ENCODE assay signal across 8 cellular contexts in the genomic region with DNA sequence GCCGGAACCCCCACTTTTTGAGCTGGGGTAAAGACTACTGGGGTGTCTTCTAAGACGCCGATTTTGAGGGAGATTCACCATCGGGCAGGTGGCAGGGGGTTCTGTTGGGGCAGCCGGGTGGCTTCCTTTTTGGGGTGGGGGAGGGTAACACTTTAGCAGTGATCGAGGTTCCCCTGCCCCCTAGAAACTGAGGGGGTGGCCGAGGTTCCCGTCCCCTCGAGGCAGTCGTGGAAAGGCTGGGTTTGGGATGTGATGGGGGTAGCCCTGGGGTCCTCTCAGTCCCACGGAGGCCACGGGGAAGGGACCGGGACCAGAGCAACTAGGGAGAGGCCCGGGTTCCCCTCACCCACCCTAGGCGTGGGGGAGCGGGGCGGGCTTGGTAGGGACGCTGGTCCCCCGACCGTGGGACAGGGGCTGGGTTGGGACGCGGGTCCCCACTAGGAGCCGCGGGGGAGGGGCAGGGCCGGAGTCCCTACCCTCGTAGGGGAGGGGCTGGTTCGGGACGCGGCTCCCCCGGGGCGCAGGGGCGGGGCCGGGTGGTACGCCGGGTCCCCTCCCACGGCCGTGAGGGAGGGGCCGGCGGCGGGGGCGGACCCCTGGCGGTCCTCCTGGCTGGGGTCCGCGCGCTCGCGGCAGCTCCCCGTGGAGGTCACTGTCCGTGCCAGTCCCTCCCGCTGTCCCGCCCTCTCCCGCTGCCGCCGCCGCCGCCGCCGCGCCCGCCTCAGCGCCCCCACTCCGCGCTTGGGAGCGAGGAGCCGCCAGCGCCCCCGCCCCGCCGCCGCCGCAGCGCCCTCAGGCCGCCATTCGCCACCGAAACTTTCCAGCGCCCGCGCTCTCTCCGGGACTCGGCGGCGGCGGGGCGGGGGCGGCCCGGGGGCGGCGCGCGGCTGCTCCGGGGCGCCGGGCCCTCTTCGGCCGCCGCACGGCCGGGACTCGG. TPM values are rescaled to one million over a fixed set of nuclear protein-coding genes. Genes with fewer than 3 reads are reported as not detected.
DNase-seq lines count a peak whose midpoint lies in the region; ATAC-seq and TF ChIP-seq lines count a peak whose summit lies in the region.

Gene TBL1X (plus strand): TSS at position 624 of the 937 bp plus-strand sequence. CDS start 188,529 bp downstream, outside the sequence.

- peaks cover 8% of the 10 kb centered on the region for H3K27me3 Mint-ChIP-seq in endodermal cell (ENCODE audit: insufficient read depth)

- DNase-seq in G401 (ENCODE audit: low spot score), result peak; percentile 3
- DNase-seq in HCT116 (ENCODE audit: low read depth, low spot score), result no peak
- DNase-seq in NCI-H2227 treated with DMSO at 0.1 percent for 48 hours (lab: John Stamatoyannopoulos, UW), result peak; percentile 32
- DNase-seq in endodermal cell, result peak; percentile 73
- peak; percentile 70 for DNase-seq in stimulated activated naive CD8-positive, alpha-beta T cell treated with anti-CD3 and anti-CD28 coated beads, Interleukin-15, Interleukin-2, amounts not matched to agents 100 U/mL and 50 U/mL, for 24 hours
- no peak for DNase-seq in NCI-H187 (lab: John Stamatoyannopoulos, UW)

- RAD21 ChIA-PET in HCT116 (lab: Charles Lee; ENCODE audit: low non-redundant PET in 1 of 2, low total read pairs in 2 of 2, uncharacterized antibody in 2 of 2, unreplicated experiment in 2 of 2), result no interaction called here

- H3K79me2 ChIP-seq in HCT116 (ENCODE audit: insufficient read depth, low read length), result peaks cover 28% of the 10 kb centered on the region

- H3K4me3 ChIP-seq in HCT116 (replicated peaks in 1 of 2; ENCODE audit: low read depth in 1 of 2, low read length in 2 of 2) (peak within 1 kb of the TSS; percentile 52 to 63), endodermal cell (ENCODE audit: low read length) (peak within 1 kb of the TSS; percentile 67), mesodermal cell (ENCODE audit: extremely low read depth, insufficient read depth, low read length, poor library complexity, severe bottlenecking) (peak within 1 kb of the TSS; percentile 59)

- H3K36me3 ChIP-seq in HCT116 (ENCODE audit: control insufficient read depth in 1 of 2, insufficient read depth in 2 of 2, low read length in 2 of 2), result no peaks in the 10 kb centered on the region
- H3K36me3 ChIP-seq in endodermal cell (ENCODE audit: control insufficient read depth, insufficient read depth, low read length), result no peaks in the 10 kb centered on the region
- peaks cover 2% of the 10 kb centered on the region for H3K36me3 ChIP-seq in mesodermal cell (ENCODE audit: control insufficient read depth, insufficient read depth, low read length)

- no peaks in the 10 kb centered on the region for H4K20me1 ChIP-seq in HCT116 (ENCODE audit: insufficient read depth)

- no peaks in the 10 kb centered on the region for H3K27me3 ChIP-seq in HCT116 (ENCODE audit: insufficient read depth, low read length)
- no peaks in the 10 kb centered on the region for H3K27me3 ChIP-seq in endodermal cell (ENCODE audit: control insufficient read depth, insufficient read depth, low read length, poor library complexity, severe bottlenecking)

- H3K36me3 Mint-ChIP-seq in endodermal cell (ENCODE audit: low read depth), result peaks cover under 1% of the 10 kb centered on the region

- peak within 1 kb of the TSS; percentile 58 for H3K4me3 Mint-ChIP-seq in endodermal cell

- H3K9me3 Mint-ChIP-seq in endodermal cell, result peaks cover 49% of the 10 kb centered on the region

- no peaks in the 10 kb centered on the region for H3K9me2 ChIP-seq in HCT116 (ENCODE audit: insufficient read depth)

- POLR2A ChIA-PET in HCT116 (lab: Charles Lee), result no interaction called here
- POLR2A ChIA-PET in activated CD8-positive, alpha-beta memory T cell treated with anti-CD3 and anti-CD28 coated beads for 36 hours (lab: Charles Lee), result no interaction called here

- no peak for TF ChIP-seq RAD21 in HCT116 (IDR thresholded peaks at IDR 0.05; ENCODE audit: low read depth)

- peaks cover 2 to 33% of the 10 kb centered on the region in 2 experiments; a peak in 3 of 4 replicates for H3K4me1 ChIP-seq in HCT116 (ENCODE audit: control insufficient read depth in 1 of 2, insufficient read depth in 2 of 2, low read length in 2 of 2)
- H3K4me1 ChIP-seq in endodermal cell (ENCODE audit: control insufficient read depth, insufficient read depth, low read length), result peaks cover 4% of the 10 kb centered on the region
- peaks cover 10% of the 10 kb centered on the region for H3K4me1 ChIP-seq in mesodermal cell (ENCODE audit: control insufficient read depth, insufficient read depth, low read length, poor library complexity, severe bottlenecking)

- H3K27ac Mint-ChIP-seq in endodermal cell, result peak within 1 kb of the TSS; percentile 68

- intact Hi-C loops in HCT116 (cut with micrococcal nuclease), result loop anchor here (2.0 to 5.0 kb wide), 3 partner anchors 243 to 653 kb away; no protein-coding TSS in a partner anchor

- CTCF ChIA-PET in HCT116 (lab: Charles Lee), result no interaction called here
- CTCF ChIA-PET in activated CD8-positive, alpha-beta memory T cell treated with anti-CD3 and anti-CD28 coated beads for 36 hours (lab: Charles Lee), result interaction anchor here (1.1 kb wide), 1 partner anchor 196 kb away, joined by 3 read pairs; no protein-coding TSS in a partner anchor

- BruUV-seq in HCT116 (replicated peaks; lab: Mats Ljungman, UMichigan), result no TSS peak

- in situ Hi-C loops in G401 (cut with HindIII; ENCODE audit: low sequenced_read_pairs), result no loop called here

- H3K9ac ChIP-seq in HCT116 (ENCODE audit: low read length) (peak within 1 kb of the TSS; percentile 70), endodermal cell (ENCODE audit: extremely low read depth, low read length, poor library complexity, severe bottlenecking) (peak within 1 kb of the TSS; percentile 30)

- TF ChIP-seq CTCF in HCT116 (IDR thresholded peaks at IDR 0.05 in 2 of 3, conservative IDR thresholded peaks at IDR 0.05 in 1 of 3; ENCODE audit: borderline replicate concordance in 1 of 3, insufficient read depth in 1 of 3, low read depth in 2 of 3, low read length in 2 of 3) (no peak), endodermal cell (conservative IDR thresholded peaks at IDR 0.05) (no peak)

- peak within 1 kb of the TSS; percentile 76 for H3K4me2 ChIP-seq in HCT116 (ENCODE audit: low read length)

- ATAC-seq in HCT116, result peak; percentile 68
- ATAC-seq in stimulated activated naive CD8-positive, alpha-beta T cell treated with anti-CD3 and anti-CD28 coated beads, Interleukin-15, Interleukin-2, amounts not matched to agents 100 U/mL and 50 U/mL, for 24 hours, result peak; percentile 30

- H3K9me3 ChIP-seq in HCT116 (ENCODE audit: control insufficient read depth in 1 of 2, insufficient read depth in 1 of 2, low read depth in 1 of 2, low read length in 2 of 2) (no peaks in the 10 kb centered on the region), endodermal cell (ENCODE audit: control insufficient read depth, low read length) (no peaks in the 10 kb centered on the region), mesodermal cell (ENCODE audit: control insufficient read depth, low read length) (no peaks in the 10 kb centered on the region)

- no peak within 1 kb of the TSS for H2AFZ ChIP-seq in HCT116 (ENCODE audit: low read depth, low read length, poor library complexity, severe bottlenecking)

- H3K27ac ChIP-seq in HCT116 (ENCODE audit: low read depth, low read length) (peak within 1 kb of the TSS; percentile 78), endodermal cell (ENCODE audit: low read depth, low read length) (no peak within 1 kb of the TSS), mesodermal cell (ENCODE audit: low read depth, low read length, severe bottlenecking) (peak within 1 kb of the TSS; percentile 10)

- TF ChIP-seq POLR2A in HCT116 (IDR thresholded peaks at IDR 0.05; ENCODE audit: borderline replicate concordance, extremely low read depth, insufficient read depth, insufficient read length), result no peak

- H3K4me1 Mint-ChIP-seq in endodermal cell, result peaks cover 28% of the 10 kb centered on the region

- WGBS in endodermal cell (ENCODE audit: insufficient coverage in 1 of 2, insufficient read length in 1 of 2), 2 experiments, result 2% methylated on average over 63 of the region's 99 CpGs; no CpG with 5 or more reads in 1 of the 2 experiments
- WGBS in mesodermal cell (ENCODE audit: insufficient coverage in 2 of 2), 2 experiments, result 2 to 6% methylated on average over 7 to 8 of the region's 99 CpGs

TF ChIP-seq in HCT116, 20 proteins besides CTCF, POLR2A, EP300 and RAD21:
- TF ChIP-seq EGR1 (IDR thresholded peaks at IDR 0.05; ENCODE audit: low read depth) (no peak), POLR2AphosphoS5 (IDR thresholded peaks at IDR 0.05; ENCODE audit: low read depth, low read length) (peak; percentile 46; the same call in 1 of the 2 replicates)

RNA-seq across cellular contexts. Expression of gene TBL1X, which starts in this region (rescaled TPM):
- total RNA-seq in G401 (2014; rRNA removed; shearing (Covaris generic)), result 7.1 and 7.6 TPM in 2 replicates
- total RNA-seq in HCT116 (2021; ENCODE audit: unreplicated experiment) (37.8 TPM), endodermal cell (10 to 100 TPM; 19.1 to 24.1 TPM)
- 19.5 and 22.8 TPM in 2 replicates for polyA plus RNA-seq in HCT116 (2012)
- 10 to 100 TPM; 34.0 to 35.5 TPM for total RNA-seq in activated CD8-positive, alpha-beta memory T cell treated with anti-CD3 and anti-CD28 coated beads for 36 hours
- 26.9 TPM for polyA plus RNA-seq in endodermal cell (2013, experiment 1 of 2)
- 23.8 TPM for polyA plus RNA-seq in endodermal cell (2013, experiment 2 of 2)
- polyA plus RNA-seq in mesodermal cell (2013, experiment 1 of 2), result 20.9 TPM
- 20.5 TPM for polyA plus RNA-seq in mesodermal cell (2013, experiment 2 of 2)

Comparison
In these comparisons a context has a peak if more than half of its experiments do, and no peak if none do; other contexts are left out.
1. DNase-seq: peak in G401 (single experiment), NCI-H2227 treated with DMSO at 0.1 percent for 48 hours (single experiment), endodermal cell (single experiment) and stimulated activated naive CD8-positive, alpha-beta T cell treated with anti-CD3 and anti-CD28 coated beads, Interleukin-15, Interleukin-2, amounts not matched to agents 100 U/mL and 50 U/mL, for 24 hours (single experiment); none in HCT116 (single experiment) and NCI-H187 (0 of 2).
2. Peak in every context shown above with its lines, with median percentiles within 50 percentile points of each other: H3K4me3 ChIP-seq.